ENCODE assay signal across 9 cellular contexts in the genomic region with DNA sequence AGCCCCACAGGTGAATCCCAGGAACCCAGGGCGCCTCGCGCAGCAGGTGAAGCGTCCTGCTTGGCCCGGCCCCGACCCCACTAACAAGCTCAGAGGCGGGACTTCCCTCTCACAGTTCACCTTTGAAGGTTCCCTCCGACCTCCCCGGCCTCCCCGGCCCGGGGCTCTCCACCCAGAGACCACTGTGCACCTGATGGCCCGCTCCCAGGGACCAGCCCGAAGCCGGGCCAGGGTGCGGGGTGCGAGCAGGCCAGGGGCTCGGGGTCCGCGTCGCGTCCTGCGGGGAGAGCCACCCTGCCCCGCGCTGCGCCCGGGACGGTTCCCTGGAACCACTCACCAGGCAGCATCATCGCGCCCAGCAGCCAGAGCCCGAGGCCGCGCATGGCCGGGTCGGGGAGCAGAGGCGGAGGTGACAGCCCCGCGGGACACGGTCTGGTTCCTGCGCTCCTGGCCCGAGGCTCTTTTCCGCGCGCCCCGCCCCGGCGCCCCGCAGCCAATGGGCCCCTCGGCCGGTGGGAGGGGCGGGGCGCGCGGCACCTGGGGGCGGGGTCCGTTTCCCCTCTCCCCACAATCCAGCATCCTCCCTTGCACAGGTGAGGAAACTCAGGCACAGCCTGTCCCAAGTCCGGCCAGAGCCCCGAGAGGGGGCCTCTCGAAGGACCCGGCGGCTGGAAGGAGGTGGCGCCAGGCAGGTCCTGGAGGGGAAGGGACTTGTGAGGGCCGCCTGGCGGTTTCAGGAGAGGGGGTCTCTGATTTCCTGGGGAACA. TPM values are rescaled to one million over a fixed set of nuclear protein-coding genes. Genes with fewer than 3 reads are reported as not detected.
A peak's percentile ranks its signal among the peaks of the same experiment; 100 is the strongest.
DNase-seq lines count a peak whose midpoint lies in the region; ATAC-seq, FAIRE-seq and TF ChIP-seq lines count a peak whose summit lies in the region.
"Had no signal": no experiment of that assay in that cellular context is flagged by ENCODE, and none has a peak within 500 bp of the region (broad histone marks: within the 10 kb centered on the region; RNA-seq: fewer than 3 reads in every experiment).

ADAM8 (minus strand) TSS at position 434 of the 767 bp plus-strand sequence; CDS start at position 383, 51 bp downstream.

- no peaks in the 10 kb centered on the region for H3K27me3 Mint-ChIP-seq in activated naive CD8-positive, alpha-beta T cell

- H3K4me1 Mint-ChIP-seq in activated naive CD8-positive, alpha-beta T cell (ENCODE audit: low read depth): peaks cover 17% of the 10 kb centered on the region

- H3K9me3 ChIP-seq in Panc1 (ENCODE audit: control insufficient read depth, insufficient read depth, low read depth, low read length): no peaks in the 10 kb centered on the region
- H3K9me3 ChIP-seq: SJSA1 had no signal

- no peaks in the 10 kb centered on the region for H3K27me3 ChIP-seq in Panc1 (ENCODE audit: control insufficient read depth, insufficient read depth, low read length)
- H3K27me3 ChIP-seq in kidney epithelial cell (ENCODE audit: control insufficient read depth, insufficient read depth, low read length): peaks cover 12% of the 10 kb centered on the region

- CTCF ChIA-PET in Panc1 (lab: Charles Lee): interaction anchor here (1.2 kb wide), 1 partner anchor 53 kb away, joined by 3 read pairs; no protein-coding TSS in a partner anchor

- peak within 1 kb of the TSS; percentile 88 for H3K4me3 Mint-ChIP-seq in activated naive CD8-positive, alpha-beta T cell

- H3K36me3 Mint-ChIP-seq in activated naive CD8-positive, alpha-beta T cell: no peaks in the 10 kb centered on the region

- peaks cover 44% of the 10 kb centered on the region for H3K4me1 ChIP-seq in Panc1 (ENCODE audit: control insufficient read depth, insufficient read depth, low read length)
- H3K4me1 ChIP-seq: SJSA1 had no signal

- intact Hi-C loops in Panc1 (cut with micrococcal nuclease; ENCODE audit: unreplicated experiment): no loop called here

- in situ Hi-C loops in GM13977 (cut with MboI; ENCODE audit: low pct_unique_long_range_greater_than_20kb, low sequenced_read_pairs, unreplicated experiment): no loop called here
- in situ Hi-C loops in Panc1 (cut with HindIII; ENCODE audit: low pct_unique_long_range_greater_than_20kb, low sequenced_read_pairs): no loop called here

- DNase-seq in GM13977 (ENCODE audit: low spot score) (peak; percentile 96), HFF-Myc (ENCODE audit: extremely low read depth, low read depth) (no peak), Panc1 (ENCODE audit: low read depth, low spot score) (no peak), kidney epithelial cell (ENCODE audit: low read depth) (no peak), NCI-H524 (lab: John Stamatoyannopoulos, UW) (no peak), frontal cortex (ENCODE audit: low spot score in 2 of 2) (no peak)
- DNase-seq in stimulated activated CD8-positive, alpha-beta memory T cell treated with anti-CD3 and anti-CD28 coated beads, Interleukin-7, amount 100 ng/mL, for 24 hours (ENCODE audit: low read depth): peak; percentile 48

- H3K27ac ChIP-seq in Panc1 (ENCODE audit: low read length): no peak within 1 kb of the TSS
- H3K27ac ChIP-seq: SJSA1 had no signal

- BruUV-seq in Panc1 (replicated peaks; lab: Mats Ljungman, UMichigan): no TSS peak

- ATAC-seq in Panc1: 0 out of 2 replicates have a peak, but pooled peaks have one; percentile 5

- H3K9me3 Mint-ChIP-seq in activated naive CD8-positive, alpha-beta T cell (ENCODE audit: low read depth): no peaks in the 10 kb centered on the region

- peak within 1 kb of the TSS; percentile 66 for H3K27ac Mint-ChIP-seq in activated naive CD8-positive, alpha-beta T cell

- TF ChIP-seq CTCF in GM13977 (IDR thresholded peaks at IDR 0.05; ENCODE audit: extremely low read depth, insufficient read depth, missing control alignments) (no peak), HFF-Myc (IDR thresholded peaks at IDR 0.05; ENCODE audit: low read depth, low read length, missing control alignments) (no peak), Panc1 (IDR thresholded peaks at IDR 0.05) (no peak), kidney epithelial cell (IDR thresholded peaks at IDR 0.05; ENCODE audit: insufficient read depth, low read length, poor library complexity, severe bottlenecking) (no peak)

- FAIRE-seq in frontal cortex (lab: Jason Lieb, UNC): no peak

- POLR2A ChIA-PET in Panc1 (lab: Charles Lee): no interaction called here

- H3K4me3 ChIP-seq in HFF-Myc (replicated peaks; ENCODE audit: low read depth, low read length) (peak within 1 kb of the TSS; percentile 23; the same call in 1 of the 2 replicates), Panc1 (ENCODE audit: low read depth in 2 of 2, low read length in 2 of 2) (no peak within 1 kb of the TSS), kidney epithelial cell (ENCODE audit: low read depth, low read length) (peak within 1 kb of the TSS; percentile 6)
- H3K4me3 ChIP-seq: SJSA1 had no signal

- H3K36me3 ChIP-seq in Panc1 (ENCODE audit: control insufficient read depth, insufficient read depth, low read length) (no peaks in the 10 kb centered on the region), kidney epithelial cell (ENCODE audit: control insufficient read depth, insufficient read depth, low read length) (peaks cover 2% of the 10 kb centered on the region)

RNA-seq across cellular contexts. Expression of gene ADAM8, which starts in this region (rescaled TPM):
- 3.7 TPM for total RNA-seq in Panc1 (2021; ENCODE audit: unreplicated experiment)
- 3.1 TPM for polyA plus RNA-seq in Panc1 (2012; ENCODE audit: insufficient read length)
- 78.4 and 123 TPM in 2 replicates for total RNA-seq in kidney epithelial cell
- total RNA-seq in frontal cortex: 1.2 TPM
- total RNA-seq: SJSA1 had no signal

Comparison
In these comparisons a context has a peak if more than half of its experiments do, and no peak if none do; other contexts are left out.
1. RNA of gene ADAM8 (total RNA-seq): 78.4 to 123 TPM in kidney epithelial cell; 3.7 TPM in Panc1 (single experiment) and 1.2 TPM in frontal cortex (single experiment); every median in the first group is over 10 times any median in the second.
2. DNase-seq: peak in GM13977 (single experiment) and stimulated activated CD8-positive, alpha-beta memory T cell treated with anti-CD3 and anti-CD28 coated beads, Interleukin-7, amount 100 ng/mL, for 24 hours (single experiment); none in HFF-Myc (single experiment), Panc1 (single experiment), kidney epithelial cell (single experiment), NCI-H524 (0 of 2) and frontal cortex (0 of 2).
3. H3K4me3 ChIP-seq: peak in HFF-Myc (single experiment) and kidney epithelial cell (single experiment); none in Panc1 (0 of 2).